10 cellular contexts compared by ENCODE assay signal in the genomic region with DNA sequence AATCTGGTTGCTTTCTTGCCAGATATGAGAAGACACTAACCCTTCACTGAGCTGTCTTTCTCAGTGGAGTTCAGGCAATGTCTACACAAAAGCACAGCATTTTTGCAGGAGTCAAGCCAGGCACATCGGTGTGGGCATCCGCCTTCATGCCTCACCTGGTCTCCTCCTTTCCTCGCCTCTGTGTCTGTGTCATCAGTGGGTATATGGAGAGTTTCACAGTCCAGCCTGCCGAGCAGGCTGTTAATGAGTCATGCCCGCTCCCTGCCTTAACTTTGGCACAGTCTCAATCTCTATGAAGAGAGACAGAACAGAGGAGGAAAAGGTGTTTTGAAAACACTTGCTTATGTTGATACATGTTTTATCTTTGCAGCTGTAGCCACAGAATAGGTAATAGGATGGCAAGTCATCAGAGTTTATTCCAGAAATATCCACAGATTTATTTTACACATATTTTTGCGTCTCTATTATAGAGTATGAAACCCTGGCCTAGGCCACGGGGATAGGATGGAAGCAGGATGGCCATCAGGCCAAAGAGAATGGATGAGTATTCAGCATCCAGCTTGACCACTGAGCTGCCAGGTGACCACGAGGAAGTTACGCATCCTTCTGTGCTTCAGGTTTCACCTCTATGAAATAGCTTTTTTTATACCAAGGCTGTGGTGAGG. TPM values are rescaled to one million over a fixed set of nuclear protein-coding genes. Genes with fewer than 3 reads are reported as not detected.
DNase-seq lines count a peak whose midpoint lies in the region; ATAC-seq and TF ChIP-seq lines count a peak whose summit lies in the region.
"Had no signal": no experiment of that assay in that cellular context is flagged by ENCODE, and none has a peak within 500 bp of the region (broad histone marks: within the 10 kb centered on the region; RNA-seq: fewer than 3 reads in every experiment).

No MANE protein-coding gene starts in this region.

- ATAC-seq in GM19395 (IDR thresholded peaks at IDR 0.05; ENCODE audit: unreplicated experiment) (no peak), GM21367 (IDR thresholded peaks at IDR 0.05; ENCODE audit: unreplicated experiment) (no peak), GM19328 (IDR thresholded peaks at IDR 0.05; ENCODE audit: unreplicated experiment) (no peak)

- peak; percentile 22 for DNase-seq in NCI-H2196 (lab: John Stamatoyannopoulos, UW; ENCODE audit: unreplicated experiment)
- no peak for DNase-seq in NCI-H2196 treated with DMSO at 0.1 percent for 48 hours (lab: John Stamatoyannopoulos, UW; ENCODE audit: unreplicated experiment)
- DNase-seq in astrocyte of the spinal cord (ENCODE audit: low read depth, low spot score): peak; percentile 80
- DNase-seq in kidney glomerular epithelial cell (lab: John Stamatoyannopoulos, UW): peak; percentile 89
- peak; percentile 32 to 74 for DNase-seq in uterus
- DNase-seq: activated CD4-positive, alpha-beta T cell treated with anti-CD3 and anti-CD28 coated beads for 48 hours; right cardiac atrium had no signal

- no peak for TF ChIP-seq POLR2A in uterus (IDR thresholded peaks at IDR 0.05)

- no peaks in the 10 kb centered on the region for H3K9me3 ChIP-seq in uterus

- H3K4me3 ChIP-seq in astrocyte of the spinal cord (ENCODE audit: low read depth, low read length) (no peak overlapping the region), uterus (no peak overlapping the region)

- intact Hi-C loops in uterus (cut with DNase I; ENCODE audit: low total_unique reads): no loop called here

- peak overlapping the region; percentile 36 to 43 for H3K27ac ChIP-seq in uterus

- no peaks in the 10 kb centered on the region for H3K27me3 ChIP-seq in uterus

- TF ChIP-seq CTCF in astrocyte of the spinal cord (IDR thresholded peaks at IDR 0.05; ENCODE audit: low read depth, low read length) (no peak), uterus (IDR thresholded peaks at IDR 0.05) (no peak)

- no peaks in the 10 kb centered on the region for H3K36me3 ChIP-seq in uterus

- in situ Hi-C loops in astrocyte of the spinal cord (cut with HindIII; ENCODE audit: low sequenced_read_pairs): no loop called here

- peaks cover 0 to 8% of the 10 kb centered on the region in 2 donors for H3K4me1 ChIP-seq in uterus

RNA-seq across cellular contexts. Expression of gene MAML3, which starts 32.8 kb away (rescaled TPM):
- total RNA-seq in uterus: 10 to 100 TPM in 2 of 4 donors, 1 to 10 TPM in 2; 2.4 to 50.5 (median 17.8) TPM
